In the genomic region with DNA sequence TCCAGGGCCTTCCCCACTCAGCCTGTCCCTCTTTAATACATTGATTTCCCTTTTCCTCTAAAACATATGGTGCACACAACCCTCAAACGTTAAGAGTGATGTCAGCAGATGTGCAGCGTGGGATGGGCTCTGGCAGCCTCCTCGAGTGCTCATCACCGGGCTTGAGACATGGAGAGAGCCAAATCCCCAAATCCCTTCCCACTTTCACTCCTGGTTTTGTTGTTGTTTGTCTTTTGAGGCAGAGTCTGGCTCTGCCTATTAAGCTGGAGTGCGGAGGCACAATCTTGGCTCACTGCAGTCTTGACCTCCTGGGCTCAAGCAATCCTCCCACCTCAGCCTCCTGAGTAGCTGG, we compare ENCODE assay signal across 12 cellular contexts. TPM values are rescaled to one million over a fixed set of nuclear protein-coding genes. Genes with fewer than 3 reads are reported as not detected.
DNase-seq lines count a peak whose midpoint lies in the region; ATAC-seq and TF ChIP-seq lines count a peak whose summit lies in the region.
"Had no signal": no experiment of that assay in that cellular context is flagged by ENCODE, and none has a peak within 500 bp of the region (broad histone marks: within the 10 kb centered on the region; RNA-seq: fewer than 3 reads in every experiment).

No MANE protein-coding gene starts in this region.

- no peak for ATAC-seq in GM21717 (IDR thresholded peaks at IDR 0.05; ENCODE audit: unreplicated experiment)

- peak; percentile 75 for DNase-seq in LHCN-M2 (ENCODE audit: low read depth)
- DNase-seq in choroid plexus epithelial cell (ENCODE audit: low read depth): peak; percentile 60
- peak; percentile 56 for DNase-seq in iris pigment epithelial cell (ENCODE audit: low read depth)
- peak; percentile 76 for DNase-seq in skeletal muscle cell (ENCODE audit: low read depth)
- DNase-seq in NCI-H187 treated with DMSO at 0.1 percent for 48 hours (lab: John Stamatoyannopoulos, UW): no peak
- DNase-seq in GM19238 (ENCODE audit: insufficient read length, low spot score): no peak
- no peak for DNase-seq in iPS-NIHi11 (ENCODE audit: low spot score)
- DNase-seq: BE2C, EL, NCI-H226 had no signal

- no peak overlapping the region for H3K4me3 ChIP-seq in choroid plexus epithelial cell (ENCODE audit: low read depth, low read length)
- H3K4me3 ChIP-seq in skeletal muscle cell (ENCODE audit: low read depth, low read length): no peak overlapping the region

- TF ChIP-seq CTCF in choroid plexus epithelial cell (conservative IDR thresholded peaks at IDR 0.05; ENCODE audit: low read depth, low read length): no peak

RNA-seq across cellular contexts. Expression of gene PLTP, which starts 5.8 kb away (rescaled TPM):
- total RNA-seq in LHCN-M2 (2014; rRNA removed): 7.2 and 10.3 TPM in 2 replicates
- 8.0 TPM for polyA plus RNA-seq in LHCN-M2 (2012)

RNA-seq across cellular contexts. Expression of gene PCIF1, which starts 16.7 kb away (rescaled TPM):
- 10.2 and 13.6 TPM in 2 replicates for total RNA-seq in LHCN-M2 (2014; rRNA removed)
- polyA plus RNA-seq in LHCN-M2 (2012): 25.7 TPM

RNA-seq across cellular contexts. Expression of gene CTSA, which starts 26.6 kb away (rescaled TPM):
- total RNA-seq in LHCN-M2 (2014; rRNA removed): 118 and 180 TPM in 2 replicates
- polyA plus RNA-seq in LHCN-M2 (2012): 196 TPM

RNA-seq across cellular contexts. Expression of gene NEURL2, which starts 26.8 kb away (rescaled TPM):
- total RNA-seq in LHCN-M2 (2014; rRNA removed): 5.4 and 9.0 TPM in 2 replicates
- 3.5 TPM for polyA plus RNA-seq in LHCN-M2 (2012)

RNA-seq across cellular contexts. Expression of gene SPATA25, which starts 30.3 kb away (rescaled TPM):
- 0.69 and 4.1 TPM in 2 replicates for total RNA-seq in LHCN-M2 (2014; rRNA removed)
- 0.41 TPM for polyA plus RNA-seq in LHCN-M2 (2012)
- polyA plus RNA-seq: keratinocyte had no signal

Comparison
In these comparisons a context has a peak if more than half of its experiments do, and no peak if none do; other contexts are left out.
1. DNase-seq: peak in LHCN-M2 (single experiment), choroid plexus epithelial cell (single experiment), iris pigment epithelial cell (single experiment) and skeletal muscle cell (single experiment); none in NCI-H187 treated with DMSO at 0.1 percent for 48 hours (single experiment), GM19238 (single experiment) and iPS-NIHi11 (single experiment).